8 cellular contexts compared by ENCODE assay signal in the genomic region with DNA sequence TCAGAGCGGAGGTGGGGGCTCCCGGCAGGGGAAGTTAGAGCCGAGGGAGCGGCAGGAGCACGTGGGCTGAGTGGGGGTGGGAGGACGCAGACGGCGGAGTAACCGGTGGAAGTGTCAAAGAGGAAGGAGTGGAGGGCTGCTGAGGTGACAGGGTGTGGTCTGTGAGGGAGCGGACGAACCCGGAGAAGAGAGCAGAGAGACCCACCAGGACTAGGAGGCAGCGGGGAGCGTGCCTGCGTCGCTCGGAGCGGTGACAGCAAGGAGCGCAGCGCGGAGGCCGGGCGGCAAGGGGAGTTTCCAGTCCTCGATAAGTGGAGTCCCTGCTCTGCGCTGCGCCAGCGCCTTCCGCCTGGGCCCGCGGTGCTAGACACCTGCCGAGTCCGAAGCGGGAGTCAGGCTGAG.
DNase-seq lines count a peak whose midpoint lies in the region; ATAC-seq and TF ChIP-seq lines count a peak whose summit lies in the region.

No MANE protein-coding gene starts in this region.

- H3K27me3 ChIP-seq in muscle layer of colon (ENCODE audit: control insufficient read depth in 1 of 2, insufficient read depth in 2 of 2, low read length in 2 of 2), result peaks cover 9 to 29% of the 10 kb centered on the region in 2 donors

- H3K4me3 ChIP-seq in choroid plexus epithelial cell (ENCODE audit: low read depth, low read length) (peak overlapping the region; percentile 46), muscle layer of colon (ENCODE audit: low read depth in 1 of 2, low read length in 2 of 2) (peak overlapping the region; percentile 48 to 70)

- no peak for ATAC-seq in HG03457 (IDR thresholded peaks at IDR 0.05; ENCODE audit: unreplicated experiment)

- H3K9ac ChIP-seq in muscle layer of colon (ENCODE audit: low read length), result no peak overlapping the region

- DNase-seq in GM13976 (ENCODE audit: low spot score), result peak; percentile 45
- DNase-seq in NCI-H146 (lab: John Stamatoyannopoulos, UW), result peak; percentile 79
- no peak for DNase-seq in choroid plexus epithelial cell (ENCODE audit: low read depth)
- no peak for DNase-seq in hippocampal formation (lab: John Stamatoyannopoulos, UW)
- no peak for DNase-seq in ecto neural progenitor cell (ENCODE audit: low spot score)
- DNase-seq in NK-92 treated with Interleukin-12 subunit alpha and Interleukin-12 subunit beta, amount 100 ng/mL, for 24 hours (lab: John Stamatoyannopoulos, UW), result no peak

- in situ Hi-C loops in GM13976 (cut with MboI; ENCODE audit: low sequenced_read_pairs, unreplicated experiment), result loop anchor here (25.0 kb wide), 2 partner anchors 803 to 1103 kb away; no protein-coding TSS in a partner anchor

- peaks cover 4% of the 10 kb centered on the region for H3K4me1 ChIP-seq in muscle layer of colon (ENCODE audit: insufficient read depth, low read length)

- H3K36me3 ChIP-seq in muscle layer of colon (ENCODE audit: insufficient read depth, low read length), result no peaks in the 10 kb centered on the region

- TF ChIP-seq CTCF in GM13976 (IDR thresholded peaks at IDR 0.05; ENCODE audit: borderline replicate concordance, control extremely low read depth, extremely low read depth, insufficient read depth, missing control alignments), result no peak
- TF ChIP-seq CTCF in choroid plexus epithelial cell (conservative IDR thresholded peaks at IDR 0.05; ENCODE audit: low read depth, low read length), result no peak

- H3K9me3 ChIP-seq in muscle layer of colon (ENCODE audit: low read length), result no peaks in the 10 kb centered on the region

- no peak overlapping the region for H3K27ac ChIP-seq in muscle layer of colon (ENCODE audit: low read depth, low read length)

Comparison
In these comparisons a context has a peak if more than half of its experiments do, and no peak if none do; other contexts are left out.
1. DNase-seq: peak in GM13976 (single experiment) and NCI-H146 (single experiment); none in choroid plexus epithelial cell (single experiment), hippocampal formation (0 of 2), ecto neural progenitor cell (single experiment) and NK-92 treated with Interleukin-12 subunit alpha and Interleukin-12 subunit beta, amount 100 ng/mL, for 24 hours (single experiment).